23 cellular contexts compared by ENCODE assay signal in the genomic region with DNA sequence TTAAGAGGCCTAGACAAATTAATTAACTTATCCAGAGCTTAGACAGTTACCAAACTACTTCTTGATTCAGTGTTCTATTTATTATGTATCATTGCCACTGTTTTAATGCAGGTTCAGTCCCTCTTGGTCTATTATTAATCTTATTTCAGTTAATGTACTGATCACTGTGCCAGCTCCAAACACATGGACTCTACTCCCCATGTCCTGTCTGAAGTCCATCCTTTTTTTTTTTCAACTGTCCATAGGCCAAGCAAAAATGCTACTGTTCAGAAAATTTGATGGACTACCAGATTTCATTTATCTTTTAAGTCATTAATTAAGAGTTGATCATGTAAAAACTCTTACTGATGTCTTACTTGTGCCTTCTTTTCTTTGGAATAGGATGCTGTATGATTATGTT.
"Had no signal": no experiment of that assay in that cellular context is flagged by ENCODE, and none has a peak within 500 bp of the region (broad histone marks: within the 10 kb centered on the region; RNA-seq: fewer than 3 reads in every experiment).

No MANE protein-coding gene starts in this region.

- H3K27ac Mint-ChIP-seq: IgD-negative memory B cell had no signal

- ATAC-seq: K562 had no signal

- H3K27ac ChIP-seq: KMS-11, SJSA1 had no signal

- H3K4me3 ChIP-seq: K562, SJSA1 had no signal

- FAIRE-seq: K562, RCC 7860 had no signal

- H3K9ac ChIP-seq: KMS-11, SK-N-SH had no signal

- H3K9me3 Mint-ChIP-seq: IgD-negative memory B cell had no signal

- H3K4me1 ChIP-seq: SJSA1 had no signal

- H3K27me3 Mint-ChIP-seq: IgD-negative memory B cell had no signal

- DNase-seq: Kasumi-1, MV-4-11, NCI-H1048, NCI-H1105, NCI-H1417, NCI-H1436 treated with DMSO at 0.1 percent for 48 hours, NCI-H1694, NCI-H187 treated with DMSO at 0.1 percent for 48 hours, NCI-H2029 treated with DMSO at 0.1 percent for 48 hours, NCI-H2171 treated with DMSO at 0.1 percent for 48 hours, NCI-H345, NCI-H446 treated with DMSO at 0.1 percent for 48 hours, NCI-H510A treated with DMSO at 0.1 percent for 48 hours, NCI-H526, Right ventricle myocardium superior, RPMI8226, SIG-M5, SK-N-SH had no signal

- H3K9me3 ChIP-seq: SJSA1, SK-N-SH had no signal

- H3K4me3 Mint-ChIP-seq: IgD-negative memory B cell had no signal
